In the genomic region with DNA sequence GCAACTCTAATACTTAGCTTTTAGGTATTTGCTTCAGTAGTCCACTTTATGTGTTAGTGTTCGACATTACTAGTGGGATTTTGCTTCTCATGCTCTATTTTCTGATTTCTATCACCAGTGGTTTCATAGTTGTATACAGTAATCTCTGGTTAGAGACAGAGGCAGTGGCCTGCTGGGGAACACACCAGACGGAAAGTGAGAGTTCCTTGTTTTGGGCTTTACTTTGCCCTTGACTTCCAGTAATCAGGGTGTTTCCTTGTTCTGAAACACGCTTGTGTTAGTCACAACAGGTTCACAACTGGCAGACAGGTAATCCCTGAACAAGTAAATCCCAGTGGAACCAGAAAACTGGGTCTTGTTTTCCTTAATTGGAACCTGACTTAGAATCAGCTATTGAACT, we compare ENCODE assay signal across 9 cellular contexts. TPM values are rescaled to one million over a fixed set of nuclear protein-coding genes. Genes with fewer than 3 reads are reported as not detected.
DNase-seq lines count a peak whose midpoint lies in the region; ATAC-seq and TF ChIP-seq lines count a peak whose summit lies in the region.
"Had no signal": no experiment of that assay in that cellular context is flagged by ENCODE, and none has a peak within 500 bp of the region (broad histone marks: within the 10 kb centered on the region; RNA-seq: fewer than 3 reads in every experiment).

No MANE protein-coding gene starts in this region.

- H3K4me3 ChIP-seq in GM08714 (ENCODE audit: low read length) (peak overlapping the region; percentile 29; the same call in 1 of the 2 replicates), ascending aorta (no peak overlapping the region)

- no peaks in the 10 kb centered on the region for H3K27me3 Mint-ChIP-seq in naive thymus-derived CD8-positive, alpha-beta T cell

- H3K4me1 Mint-ChIP-seq in naive thymus-derived CD8-positive, alpha-beta T cell = peaks cover 44 to 84% (median 83%) of the 10 kb centered on the region in 4 donors

- ATAC-seq in HG03066 (IDR thresholded peaks at IDR 0.05; ENCODE audit: low read depth, unreplicated experiment) = peak; percentile 49
- ATAC-seq in naive thymus-derived CD8-positive, alpha-beta T cell = no peak
- ATAC-seq in HG03354 (IDR thresholded peaks at IDR 0.05; ENCODE audit: poor library complexity, severe bottlenecking, unreplicated experiment) = no peak

- intact Hi-C loops in ascending aorta (cut with DNase I) = no loop called here

- peak overlapping the region in 9 of 10 donors; percentile 64 to 89 (median 81) for H3K4me3 Mint-ChIP-seq in naive thymus-derived CD8-positive, alpha-beta T cell

- no peak for DNase-seq in ascending aorta (ENCODE audit: low spot score in 2 of 2)
- no peak for DNase-seq in naive thymus-derived CD8-positive, alpha-beta T cell
- DNase-seq in stimulated activated naive CD4-positive, alpha-beta T cell treated with Interleukin-2 at 50 U/mL for 16 hours (lab: John Stamatoyannopoulos, UW) = no peak
- no peak for DNase-seq in Ammon's horn (ENCODE audit: low spot score)
- DNase-seq in NCI-H510A treated with DMSO at 0.1 percent for 48 hours (lab: John Stamatoyannopoulos, UW) = no peak
- DNase-seq: NCI-H1048 had no signal

- H3K36me3 ChIP-seq in ascending aorta = no peaks in the 10 kb centered on the region

- H3K9me3 Mint-ChIP-seq in naive thymus-derived CD8-positive, alpha-beta T cell = no peaks in the 10 kb centered on the region

- H3K4me1 ChIP-seq in ascending aorta = peaks cover 0 to 11% of the 10 kb centered on the region in 2 donors

- POLR2A ChIA-PET in naive thymus-derived CD8-positive, alpha-beta T cell (lab: Charles Lee) = interaction anchor here (0.6 to 2.4 kb wide), 13 partner anchors 8 to 811 kb away, joined by 3 to 18 read pairs (median 6); a partner anchor contains a TSS

- H3K9me3 ChIP-seq in ascending aorta = no peaks in the 10 kb centered on the region

- peak overlapping the region; percentile 88 to 98 (median 96) for H3K27ac Mint-ChIP-seq in naive thymus-derived CD8-positive, alpha-beta T cell

- H3K27ac ChIP-seq in ascending aorta = peak overlapping the region; percentile 74 to 75

- H3K36me3 Mint-ChIP-seq in naive thymus-derived CD8-positive, alpha-beta T cell = peaks cover 0 to 7% (median 0%) of the 10 kb centered on the region in 3 donors

- no peak for TF ChIP-seq CTCF in ascending aorta (IDR thresholded peaks at IDR 0.05)

- no peaks in the 10 kb centered on the region for H3K27me3 ChIP-seq in ascending aorta

RNA-seq across cellular contexts. Expression of a gene that starts 56.0 kb away (rescaled TPM):
- total RNA-seq in ascending aorta = 138 TPM
- total RNA-seq in naive thymus-derived CD8-positive, alpha-beta T cell = 100 to 1,000 TPM; 312 to 317 TPM
- 10 to 100 TPM; 35.9 to 98.8 (median 49.9) TPM for polyA plus RNA-seq in naive thymus-derived CD8-positive, alpha-beta T cell
